Comparison of ENCODE assay signal across 1 cellular context in genomic region chr22:27603823-27604190, GRCh38.
TF ChIP-seq lines count a peak whose summit lies in the region.

No MANE protein-coding gene starts in this region.

TF ChIP-seq in H1, 55 proteins besides CTCF, POLR2A, EP300 and RAD21:
- TF ChIP-seq SP2 (IDR thresholded peaks at IDR 0.05; ENCODE audit: low read length) (no peak), FOSL1 (IDR thresholded peaks at IDR 0.05; ENCODE audit: insufficient read depth, low read depth, low read length) (no peak), ZNF274 (IDR thresholded peaks at IDR 0.05; ENCODE audit: borderline replicate concordance, extremely low read depth, low read length) (no peak), JUND (IDR thresholded peaks at IDR 0.05; ENCODE audit: low read length) (no peak), CHD1 (IDR thresholded peaks at IDR 0.05; ENCODE audit: low read depth, low read length) (no peak), ASH2L (IDR thresholded peaks at IDR 0.05; ENCODE audit: low read length) (no peak), RXRA (IDR thresholded peaks at IDR 0.05; ENCODE audit: insufficient read depth, low read depth, low read length) (no peak), ATF3 (IDR thresholded peaks at IDR 0.05; ENCODE audit: insufficient read depth, low read depth, low read length) (no peak), MAFK (IDR thresholded peaks at IDR 0.05; ENCODE audit: low read depth, low read length) (no peak), TAF7 (optimal IDR thresholded peaks at IDR 0.05; ENCODE audit: borderline replicate concordance, low read depth, low read length) (no peak), YY1 (IDR thresholded peaks at IDR 0.05; ENCODE audit: low read depth, low read length) (no peak), RBBP5 (IDR thresholded peaks at IDR 0.05; ENCODE audit: borderline replicate concordance, low read depth, low read length) (no peak), CTBP2 (IDR thresholded peaks at IDR 0.05; ENCODE audit: borderline replicate concordance, insufficient read depth, insufficient read length, low read length) (no peak), SIN3A (conservative IDR thresholded peaks at IDR 0.05 in 1 of 2, IDR thresholded peaks at IDR 0.05 in 1 of 2; ENCODE audit: low read depth in 1 of 2, low read length in 2 of 2) (no peak)
- TF ChIP-seq, protein P1, sequence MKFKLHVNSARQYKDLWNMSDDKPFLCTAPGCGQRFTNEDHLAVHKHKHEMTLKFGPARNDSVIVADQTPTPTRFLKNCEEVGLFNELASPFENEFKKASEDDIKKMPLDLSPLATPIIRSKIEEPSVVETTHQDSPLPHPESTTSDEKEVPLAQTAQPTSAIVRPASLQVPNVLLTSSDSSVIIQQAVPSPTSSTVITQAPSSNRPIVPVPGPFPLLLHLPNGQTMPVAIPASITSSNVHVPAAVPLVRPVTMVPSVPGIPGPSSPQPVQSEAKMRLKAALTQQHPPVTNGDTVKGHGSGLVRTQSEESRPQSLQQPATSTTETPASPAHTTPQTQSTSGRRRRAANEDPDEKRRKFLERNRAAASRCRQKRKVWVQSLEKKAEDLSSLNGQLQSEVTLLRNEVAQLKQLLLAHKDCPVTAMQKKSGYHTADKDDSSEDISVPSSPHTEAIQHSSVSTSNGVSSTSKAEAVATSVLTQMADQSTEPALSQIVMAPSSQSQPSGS (IDR thresholded peaks at IDR 0.05; ENCODE audit: low read length) = no peak
TF ChIP-seq in H1: peak in this region for 0.
